In the genomic region with DNA sequence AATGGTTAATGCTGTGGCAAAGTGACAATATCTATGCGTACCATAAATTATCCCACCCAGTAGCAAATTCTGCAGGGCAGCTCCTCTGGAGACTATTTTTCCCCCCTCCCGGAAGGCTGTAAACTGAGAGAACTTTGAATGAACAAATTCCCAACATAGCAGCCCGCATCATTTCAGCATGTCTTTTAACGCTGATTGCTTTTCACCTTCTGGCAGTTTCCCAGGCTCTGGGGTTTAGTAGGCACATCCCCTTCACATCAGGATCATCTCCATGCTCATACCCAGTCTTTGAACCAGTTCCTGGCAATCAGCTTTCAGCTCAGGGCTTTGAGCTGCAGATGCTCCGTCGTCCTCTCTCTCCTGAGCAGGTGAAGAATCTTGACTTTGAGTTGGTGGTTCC, we compare ENCODE assay signal across 8 cellular contexts.
"Had no signal": no experiment of that assay in that cellular context is flagged by ENCODE, and none has a peak within 500 bp of the region (broad histone marks: within the 10 kb centered on the region; RNA-seq: fewer than 3 reads in every experiment).

No MANE protein-coding gene starts in this region.

- H3K36me3 ChIP-seq: HAP-1 had no signal

- H3K9ac ChIP-seq: GM23248 had no signal

- H3K4me3 ChIP-seq: GM23248, GM23338, HAP-1 had no signal

- DNase-seq: GM23248, GOT3, H7, H9, HCEC 1CT, HFFc6 had no signal

- H2AFZ ChIP-seq: GM23248, GM23338 had no signal

- H3K4me2 ChIP-seq: GM23338 had no signal

- H3K4me1 ChIP-seq: HAP-1 had no signal

- H3K27ac ChIP-seq: GM23248 had no signal

- H3K9me3 ChIP-seq: HAP-1 had no signal
